ENCODE assay signal across 17 cellular contexts in genomic region chr11:33531743-33532181, GRCh38.
A peak's percentile ranks its signal among the peaks of the same experiment; 100 is the strongest.
DNase-seq lines count a peak whose midpoint lies in the region; ATAC-seq and TF ChIP-seq lines count a peak whose summit lies in the region.
"Had no signal": no experiment of that assay in that cellular context is flagged by ENCODE, and none has a peak within 500 bp of the region (broad histone marks: within the 10 kb centered on the region; RNA-seq: fewer than 3 reads in every experiment).

No MANE protein-coding gene starts in this region.

- H3K9me2 ChIP-seq in DOHH2 (replicated peaks; ENCODE audit: control insufficient read depth, low read length) (no peaks in the 10 kb centered on the region), PC-3 (replicated peaks; ENCODE audit: low read length) (no peaks in the 10 kb centered on the region)

- H3K4me2 ChIP-seq in DOHH2 (ENCODE audit: low read length) (peak overlapping the region; percentile 64), parathyroid adenoma (ENCODE audit: low read length) (no peak overlapping the region), PC-3 (ENCODE audit: low read length) (no peak overlapping the region)

- H3K9ac ChIP-seq in parathyroid adenoma (no peak overlapping the region), PC-3 (ENCODE audit: low read length) (no peak overlapping the region)

- intact Hi-C loops in PC-3 (cut with micrococcal nuclease) = loop anchor here (5.0 kb wide), 2 partner anchors 79 to 169 kb away; no protein-coding TSS in a partner anchor

- no peak overlapping the region for H3K27ac Mint-ChIP-seq in mesothelial cell of epicardium
- H3K27ac Mint-ChIP-seq: CD4-positive, alpha-beta memory T cell had no signal

- CTCF ChIA-PET in PC-3 (lab: Charles Lee) = no interaction called here

- no TSS peak for BruUV-seq in PC-3 (replicated peaks; lab: Mats Ljungman, UMichigan)

- H3K9me3 ChIP-seq in DOHH2 (ENCODE audit: control insufficient read depth, insufficient read depth, low read length) (no peaks in the 10 kb centered on the region), parathyroid adenoma (ENCODE audit: control insufficient read depth, low read length) (no peaks in the 10 kb centered on the region), PC-3 (ENCODE audit: low read length) (no peaks in the 10 kb centered on the region)
- H3K9me3 ChIP-seq: uterus had no signal

- POLR2A ChIA-PET in PC-3 (lab: Charles Lee; ENCODE audit: unreplicated experiment) = no interaction called here

- H3K79me2 ChIP-seq in DOHH2 (ENCODE audit: control insufficient read depth, low read length) = peaks cover 27% of the 10 kb centered on the region
- peaks cover 20% of the 10 kb centered on the region for H3K79me2 ChIP-seq in parathyroid adenoma
- H3K79me2 ChIP-seq in PC-3 (ENCODE audit: low read length) = no peaks in the 10 kb centered on the region

- H2AFZ ChIP-seq in parathyroid adenoma (no peak overlapping the region), PC-3 (ENCODE audit: low read length) (no peak overlapping the region)

- no peak for TF ChIP-seq CTCF in DOHH2 (IDR thresholded peaks at IDR 0.05; ENCODE audit: low read depth, low read length, poor library complexity, severe bottlenecking)
- no peak for TF ChIP-seq CTCF in cardiac fibroblast (IDR thresholded peaks at IDR 0.05; ENCODE audit: low read depth, low read length)
- TF ChIP-seq CTCF in parathyroid adenoma (IDR thresholded peaks at IDR 0.05) = no peak
- no peak for TF ChIP-seq CTCF in PC-3 (conservative IDR thresholded peaks at IDR 0.05; ENCODE audit: low read depth, low read length)
- TF ChIP-seq CTCF in mesothelial cell of epicardium (IDR thresholded peaks at IDR 0.05; ENCODE audit: unreplicated experiment) = no peak

- no peak for ATAC-seq in PC-3

- no peaks in the 10 kb centered on the region for H3K27me3 ChIP-seq in DOHH2 (ENCODE audit: control insufficient read depth, low read length)
- H3K27me3 ChIP-seq in parathyroid adenoma (ENCODE audit: control insufficient read depth, insufficient read depth, low read length) = no peaks in the 10 kb centered on the region
- no peaks in the 10 kb centered on the region for H3K27me3 ChIP-seq in PC-3 (ENCODE audit: low read length)
- H3K27me3 ChIP-seq: uterus had no signal

- H3K4me3 ChIP-seq in DOHH2 (ENCODE audit: low read length) (peak overlapping the region; percentile 54), cardiac fibroblast (replicated peaks in 1 of 2; ENCODE audit: low read depth in 2 of 2, low read length in 2 of 2) (no peak overlapping the region), parathyroid adenoma (ENCODE audit: low read depth, low read length) (no peak overlapping the region), PC-3 (ENCODE audit: low read length) (no peak overlapping the region)
- H3K4me3 ChIP-seq: uterus had no signal

- no peaks in the 10 kb centered on the region for H3K36me3 Mint-ChIP-seq in mesothelial cell of epicardium

- H3K36me3 ChIP-seq in DOHH2 (ENCODE audit: control insufficient read depth, low read length) = no peaks in the 10 kb centered on the region
- H3K36me3 ChIP-seq in parathyroid adenoma (ENCODE audit: control insufficient read depth, insufficient read depth, low read length) = no peaks in the 10 kb centered on the region
- H3K36me3 ChIP-seq in PC-3 (ENCODE audit: low read depth, low read length) = no peaks in the 10 kb centered on the region
- H3K36me3 ChIP-seq: uterus had no signal

- peaks cover 16% of the 10 kb centered on the region for H3K27me3 Mint-ChIP-seq in mesothelial cell of epicardium (ENCODE audit: low read depth)

- H4K20me1 ChIP-seq in DOHH2 (ENCODE audit: control insufficient read depth, insufficient read depth, low read depth, low read length) = no peaks in the 10 kb centered on the region
- H4K20me1 ChIP-seq in PC-3 (ENCODE audit: low read length) = no peaks in the 10 kb centered on the region

- no peak overlapping the region for H3K4me3 Mint-ChIP-seq in mesothelial cell of epicardium
- H3K4me3 Mint-ChIP-seq: CD4-positive, alpha-beta memory T cell had no signal

- peak; percentile 71 for DNase-seq in LHCN-M2 (ENCODE audit: low read depth)
- peak; percentile 61 to 69 for DNase-seq in cardiac fibroblast (ENCODE audit: low read depth in 2 of 2)
- DNase-seq in HPDE6-E6E7 (ENCODE audit: extremely low spot score) = no peak
- DNase-seq in DMS53 treated with DMSO at 0.1 percent for 48 hours (lab: John Stamatoyannopoulos, UW; ENCODE audit: unreplicated experiment) = no peak
- no peak for DNase-seq in PC-3
- no peak for DNase-seq in mesothelial cell of epicardium (ENCODE audit: low spot score in 2 of 2, unreplicated experiment in 2 of 2)
- DNase-seq: activated CD4-positive, alpha-beta T cell treated with anti-CD3 and anti-CD28 coated beads, Interleukin-2, amount 50 U/mL, for 4 hours; anterior cingulate cortex; CD4-positive, alpha-beta memory T cell; kidney glomerular epithelial cell; NCI-H1930; NCI-H774; T-helper 9 cell had no signal

- H3F3A ChIP-seq in DOHH2 (ENCODE audit: control insufficient read depth, insufficient read depth) = peaks cover 11% of the 10 kb centered on the region
- H3F3A ChIP-seq in PC-3 (ENCODE audit: low read length, unreplicated experiment) = no peaks in the 10 kb centered on the region

- peaks cover 2% of the 10 kb centered on the region for H3K4me1 Mint-ChIP-seq in mesothelial cell of epicardium
- H3K4me1 Mint-ChIP-seq: CD4-positive, alpha-beta memory T cell had no signal

- H3K27ac ChIP-seq in DOHH2 (ENCODE audit: low read depth, low read length) = peak overlapping the region; percentile 86
- peak overlapping the region; percentile 29 for H3K27ac ChIP-seq in parathyroid adenoma
- H3K27ac ChIP-seq in PC-3 (ENCODE audit: low read length) = no peak overlapping the region
- H3K27ac ChIP-seq: HL-60, uterus had no signal

- peaks cover 22% of the 10 kb centered on the region for H3K9me3 Mint-ChIP-seq in mesothelial cell of epicardium

- H3K4me1 ChIP-seq in DOHH2 (ENCODE audit: control insufficient read depth, low read length) = peaks cover 49% of the 10 kb centered on the region
- H3K4me1 ChIP-seq in parathyroid adenoma = peaks cover 9% of the 10 kb centered on the region
- H3K4me1 ChIP-seq in PC-3 (ENCODE audit: insufficient read depth, low read length) = peaks cover 22% of the 10 kb centered on the region
- H3K4me1 ChIP-seq: uterus had no signal

Comparison
In these comparisons a context has a peak if more than half of its experiments do, and no peak if none do; other contexts are left out.
1. DNase-seq: peak in LHCN-M2 (single experiment) and cardiac fibroblast (2 of 2); none in HPDE6-E6E7 (single experiment), DMS53 treated with DMSO at 0.1 percent for 48 hours (single experiment), PC-3 (single experiment) and mesothelial cell of epicardium (0 of 2).